In genomic region chr5:151427258-151427657, GRCh38 we compare ENCODE assay signal across 11 cellular contexts. TPM values are rescaled to one million over a fixed set of nuclear protein-coding genes. Genes with fewer than 3 reads are reported as not detected.
DNase-seq lines count a peak whose midpoint lies in the region; ATAC-seq and TF ChIP-seq lines count a peak whose summit lies in the region.
"Had no signal": no experiment of that assay in that cellular context is flagged by ENCODE, and none has a peak within 500 bp of the region (broad histone marks: within the 10 kb centered on the region; RNA-seq: fewer than 3 reads in every experiment).

No MANE protein-coding gene starts in this region.

- TF ChIP-seq POLR2A in esophagus muscularis mucosa (IDR thresholded peaks at IDR 0.05; ENCODE audit: low read depth): no peak

- no peaks in the 10 kb centered on the region for H3K9me2 ChIP-seq in hepatocyte (replicated peaks; ENCODE audit: insufficient read depth)

- no peak overlapping the region for H3K27ac Mint-ChIP-seq in immature natural killer cell

- H3K36me3 ChIP-seq in esophagus muscularis mucosa (no peaks in the 10 kb centered on the region), hepatocyte (replicated peaks; ENCODE audit: insufficient read depth, low read depth) (no peaks in the 10 kb centered on the region)

- TF ChIP-seq CTCF in esophagus muscularis mucosa (IDR thresholded peaks at IDR 0.05) (no peak), hepatocyte (IDR thresholded peaks at IDR 0.05; ENCODE audit: poor library complexity) (no peak)

- H3K4me1 ChIP-seq in esophagus muscularis mucosa: no peaks in the 10 kb centered on the region
- peaks cover 6% of the 10 kb centered on the region for H3K4me1 ChIP-seq in hepatocyte (ENCODE audit: insufficient read depth)

- H3K9me3 ChIP-seq in esophagus muscularis mucosa (no peaks in the 10 kb centered on the region), hepatocyte (ENCODE audit: low read depth) (no peaks in the 10 kb centered on the region)

- H3K4me3 Mint-ChIP-seq in immature natural killer cell: no peak overlapping the region

- TF ChIP-seq EP300 in esophagus muscularis mucosa (IDR thresholded peaks at IDR 0.05): no peak

- H3K4me3 ChIP-seq in esophagus muscularis mucosa: no peak overlapping the region
- H3K4me3 ChIP-seq in hepatocyte: no peak overlapping the region

- no peaks in the 10 kb centered on the region for H3K79me2 ChIP-seq in hepatocyte

- H3K9me3 Mint-ChIP-seq in immature natural killer cell: no peaks in the 10 kb centered on the region

- H3K36me3 Mint-ChIP-seq in immature natural killer cell: no peaks in the 10 kb centered on the region

- no peaks in the 10 kb centered on the region for H3K4me1 Mint-ChIP-seq in immature natural killer cell

- H3K4me2 ChIP-seq in hepatocyte: no peak overlapping the region

- peak; percentile 55 for DNase-seq in esophagus muscularis mucosa (ENCODE audit: extremely low spot score)
- DNase-seq in immature natural killer cell: no peak
- no peak for DNase-seq in effector CD8-positive, alpha-beta T cell (lab: John Stamatoyannopoulos, UW)
- DNase-seq in hepatocyte (ENCODE audit: low spot score): no peak
- DNase-seq: activated CD4-positive, CD25-positive, alpha-beta regulatory T cell; cerebellar nuclear complex; NCI-H2081; substantia nigra had no signal

- intact Hi-C loops in esophagus muscularis mucosa (cut with DNase I): no loop called here

- ATAC-seq in GM18858 (IDR thresholded peaks at IDR 0.05; ENCODE audit: unreplicated experiment): peak; percentile 98
- peak; percentile 100 for ATAC-seq in GM21390 (IDR thresholded peaks at IDR 0.05; ENCODE audit: unreplicated experiment)
- ATAC-seq in HG03139 (IDR thresholded peaks at IDR 0.05; ENCODE audit: unreplicated experiment): peak; percentile 98

- H3K27me3 ChIP-seq in esophagus muscularis mucosa: no peaks in the 10 kb centered on the region
- H3K27me3 ChIP-seq in hepatocyte: no peaks in the 10 kb centered on the region

- H4K20me1 ChIP-seq in hepatocyte (ENCODE audit: insufficient read depth, poor library complexity, severe bottlenecking): no peaks in the 10 kb centered on the region

- H3K27ac ChIP-seq in esophagus muscularis mucosa (replicated peaks in 1 of 4): no peak overlapping the region
- H3K27ac ChIP-seq in hepatocyte: no peak overlapping the region

- peaks cover 0 to 6% (median 3%) of the 10 kb centered on the region in 3 donors for H3K27me3 Mint-ChIP-seq in immature natural killer cell (ENCODE audit: low read depth in 3 of 3)

- WGBS in esophagus muscularis mucosa: 78% methylated on average over 2 of the region's 2 CpGs
- 64% methylated on average over 2 of the region's 2 CpGs for WGBS in hepatocyte (ENCODE audit: low lambda C conversion rate, missing lambda C conversion rate)

- H2AFZ ChIP-seq in hepatocyte: no peak overlapping the region

RNA-seq across cellular contexts. Expression of gene SLC36A1, which starts 20.1 kb away (rescaled TPM):
- total RNA-seq in esophagus muscularis mucosa (10 to 100 TPM in 1 of 4 donors, 1 to 10 TPM in 3; 5.1 to 13.7 (median 8.8) TPM), hepatocyte (18.2 and 19.5 TPM in 2 replicates)
- polyA plus RNA-seq in immature natural killer cell (1 to 10 TPM in 2 of 3 donors, under 1 TPM in 1; 0.51 to 2.8 (median 1.4) TPM), hepatocyte (10.9 and 13.5 TPM in 2 replicates)
